ENCODE assay signal across 10 cellular contexts in the genomic region with DNA sequence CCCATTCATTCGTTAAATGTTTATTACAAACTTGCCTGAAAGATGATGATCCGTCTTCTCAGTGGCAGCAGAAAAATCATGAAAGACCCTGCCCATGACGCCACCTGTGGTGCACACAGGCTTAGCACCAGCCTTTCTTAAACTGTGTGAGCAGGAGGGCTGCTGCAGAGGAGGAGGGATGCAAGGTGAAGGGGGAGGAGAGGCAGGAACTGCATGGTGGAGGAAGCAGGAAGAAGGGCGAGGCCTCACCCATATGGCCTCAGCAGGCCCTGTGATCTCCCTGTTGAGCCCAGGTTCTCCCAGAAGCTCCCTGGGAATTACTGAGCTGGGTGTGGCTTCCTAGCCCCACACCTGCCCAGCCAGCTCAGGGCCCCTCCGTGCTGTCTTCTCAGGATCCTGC. TPM values are rescaled to one million over a fixed set of nuclear protein-coding genes. Genes with fewer than 3 reads are reported as not detected.
DNase-seq lines count a peak whose midpoint lies in the region; ATAC-seq and TF ChIP-seq lines count a peak whose summit lies in the region.
"Had no signal": no experiment of that assay in that cellular context is flagged by ENCODE, and none has a peak within 500 bp of the region (broad histone marks: within the 10 kb centered on the region; RNA-seq: fewer than 3 reads in every experiment).

No MANE protein-coding gene starts in this region.

- DNase-seq in A172 (ENCODE audit: low spot score) (peak; percentile 30), ELF-1 (ENCODE audit: low read depth, low spot score) (peak; percentile 63), NCI-H69 (lab: John Stamatoyannopoulos, UW) (peak; percentile 92), glomerular visceral epithelial cell (ENCODE audit: extremely low spot score) (peak; percentile 11), foreskin fibroblast (no peak), Right ventricle myocardium superior (no peak), NCI-H345 treated with DMSO at 0.1 percent for 48 hours (lab: John Stamatoyannopoulos, UW; ENCODE audit: unreplicated experiment) (no peak), hepatic stellate cell (ENCODE audit: low spot score) (no peak)
- DNase-seq: upper lobe of left lung had no signal

- H3K4me3 ChIP-seq in foreskin fibroblast (ENCODE audit: low read depth in 1 of 2, low read length in 2 of 2): no peak overlapping the region
- H3K4me3 ChIP-seq: upper lobe of left lung had no signal

- ATAC-seq in Right ventricle myocardium superior (ENCODE audit: poor library complexity): no peak

- intact Hi-C loops in Right ventricle myocardium superior (cut with DNase I): loop anchor here (5.0 kb wide), 2 partner anchors 45 to 140 kb away; no protein-coding TSS in a partner anchor

- no peak for TF ChIP-seq CTCF in foreskin fibroblast (IDR thresholded peaks at IDR 0.05; ENCODE audit: low read depth, low read length)

RNA-seq across cellular contexts. Expression of gene RD3, which starts 25.0 kb away (rescaled TPM):
- total RNA-seq in A172 (2014; rRNA removed; shearing (Covaris generic)): not detected in 2 replicates
- not detected for total RNA-seq in Right ventricle myocardium superior
- total RNA-seq: endothelial cell of umbilical vein had no signal

Comparison
In these comparisons a context has a peak if more than half of its experiments do, and no peak if none do; other contexts are left out.
1. DNase-seq: peak in A172 (single experiment), ELF-1 (single experiment), NCI-H69 (single experiment) and glomerular visceral epithelial cell (single experiment); none in foreskin fibroblast (0 of 2), Right ventricle myocardium superior (single experiment), NCI-H345 treated with DMSO at 0.1 percent for 48 hours (single experiment) and hepatic stellate cell (single experiment).